ENCODE assay signal across 6 cellular contexts in the genomic region with DNA sequence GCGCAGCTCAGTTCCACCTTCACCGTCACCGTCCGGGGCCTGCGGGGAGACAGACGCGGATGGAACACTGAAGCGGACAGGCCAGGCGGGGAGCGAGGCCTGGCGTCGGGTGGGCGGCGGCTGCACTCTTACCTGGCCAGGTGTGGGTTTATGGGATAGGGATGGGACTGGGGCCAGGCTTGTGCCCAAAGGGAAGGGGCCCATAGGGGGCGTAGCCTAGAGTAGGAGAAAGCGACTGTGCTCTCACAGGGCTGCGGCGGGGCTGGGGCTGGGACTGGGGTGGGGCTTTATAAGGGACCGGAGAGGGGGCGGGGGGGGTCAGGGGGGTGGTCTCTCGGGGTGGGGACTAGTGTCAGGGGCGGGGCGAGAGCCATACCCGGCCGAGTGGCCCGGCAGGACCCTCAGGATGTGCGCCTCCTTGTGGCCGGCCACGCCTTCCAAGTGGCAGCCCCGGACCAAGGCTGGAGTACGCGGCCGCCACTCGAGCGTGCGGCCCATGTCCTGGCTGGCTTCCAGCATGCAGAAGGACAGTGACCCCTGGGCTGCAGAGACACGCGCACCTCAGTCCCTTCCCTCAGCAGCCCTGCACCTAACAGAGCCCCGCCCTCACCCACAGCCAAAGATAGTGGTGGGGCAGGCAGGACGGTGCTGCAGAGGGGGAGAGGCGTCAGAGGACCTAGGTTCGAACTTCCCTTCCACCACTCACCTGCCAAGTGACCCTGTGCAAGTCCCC.
A peak's percentile ranks its signal among the peaks of the same experiment; 100 is the strongest.
DNase-seq lines count a peak whose midpoint lies in the region; ATAC-seq and TF ChIP-seq lines count a peak whose summit lies in the region.

No MANE protein-coding gene starts in this region.

- TF ChIP-seq CTCF in GM10248 (IDR thresholded peaks at IDR 0.05; ENCODE audit: control extremely low read depth, extremely low read depth, low read depth, missing control alignments) (peak; percentile 19), VCaP (conservative IDR thresholded peaks at IDR 0.05) (peak; percentile 27)

- peak; percentile 39 for ATAC-seq in memory B cell (ENCODE audit: low read depth)

- no peaks in the 10 kb centered on the region for H3K9me3 Mint-ChIP-seq in memory B cell

- H3K27me3 Mint-ChIP-seq in memory B cell, result no peaks in the 10 kb centered on the region

- peaks cover 2% of the 10 kb centered on the region for H3K4me1 Mint-ChIP-seq in memory B cell

- no peak overlapping the region for H3K27ac Mint-ChIP-seq in memory B cell

- no peak for DNase-seq in GM10248 (ENCODE audit: extremely low spot score)
- DNase-seq in memory B cell (ENCODE audit: low spot score in 2 of 2), result no peak
- no peak for DNase-seq in NCI-H2227 (lab: John Stamatoyannopoulos, UW; ENCODE audit: unreplicated experiment)
- DNase-seq in GDM1 (lab: John Stamatoyannopoulos, UW), result no peak
- no peak for DNase-seq in activated gamma-delta T cell treated with Interleukin-2 at 50 U/mL for 16 hours

- no peak overlapping the region for H3K27ac ChIP-seq in VCaP

- H3K36me3 Mint-ChIP-seq in memory B cell, result peaks cover 1% of the 10 kb centered on the region

- CTCF ChIA-PET in GM10248 (lab: Yijun Ruan, JAX), result interaction anchor here (0.9 to 1.3 kb wide), 3 partner anchors 20 to 90 kb away, joined by 3 to 4 read pairs (median 4); a partner anchor contains a TSS

- H3K4me3 Mint-ChIP-seq in memory B cell, result no peak overlapping the region

- POLR2A ChIA-PET in GM10248 (lab: Yijun Ruan, JAX), result no interaction called here
